In the genomic region with DNA sequence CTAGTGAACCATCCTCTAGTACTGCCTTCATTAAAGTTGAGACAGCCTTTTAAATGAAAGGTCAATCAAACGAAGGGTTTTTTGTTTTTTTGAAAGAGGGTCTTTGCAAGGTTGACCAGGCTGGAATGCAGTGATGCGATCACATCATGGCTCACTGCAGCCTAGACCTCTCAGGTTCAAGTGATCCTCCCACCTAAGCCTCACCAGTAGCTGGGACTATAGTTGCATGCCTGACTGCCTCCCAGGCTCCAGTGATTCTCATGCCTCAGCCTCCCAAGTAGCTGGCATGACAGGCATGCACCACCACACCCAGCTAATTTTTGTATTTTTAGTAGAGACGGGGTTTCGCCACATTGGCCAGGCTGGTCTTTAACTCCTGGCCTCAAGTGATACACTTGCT, we compare ENCODE assay signal across 12 cellular contexts.
A peak's percentile ranks its signal among the peaks of the same experiment; 100 is the strongest.
DNase-seq lines count a peak whose midpoint lies in the region.
"Had no signal": no experiment of that assay in that cellular context is flagged by ENCODE, and none has a peak within 500 bp of the region (broad histone marks: within the 10 kb centered on the region; RNA-seq: fewer than 3 reads in every experiment).

No MANE protein-coding gene starts in this region.

- DNase-seq in HK-2 (ENCODE audit: unreplicated experiment) (peak; percentile 22), glomerular visceral epithelial cell (ENCODE audit: extremely low spot score) (peak; percentile 52), renal cortical epithelial cell (ENCODE audit: low read depth) (peak; percentile 18), retina (no peak), hippocampal formation (lab: John Stamatoyannopoulos, UW) (no peak), CD1c-positive myeloid dendritic cell (ENCODE audit: extremely low spot score) (no peak)
- DNase-seq: AML-193; Calu3; CD4-positive, CD25-positive, alpha-beta regulatory T cell; DMS 273 treated with DMSO at 0.1 percent for 48 hours; GOT3; H9 had no signal

Comparison
In these comparisons a context has a peak if more than half of its experiments do, and no peak if none do; other contexts are left out.
1. DNase-seq: peak in HK-2 (single experiment), glomerular visceral epithelial cell (single experiment) and renal cortical epithelial cell (single experiment); none in retina (single experiment), hippocampal formation (0 of 2) and CD1c-positive myeloid dendritic cell (single experiment).